ENCODE assay signal across 1 cellular context in the genomic region with DNA sequence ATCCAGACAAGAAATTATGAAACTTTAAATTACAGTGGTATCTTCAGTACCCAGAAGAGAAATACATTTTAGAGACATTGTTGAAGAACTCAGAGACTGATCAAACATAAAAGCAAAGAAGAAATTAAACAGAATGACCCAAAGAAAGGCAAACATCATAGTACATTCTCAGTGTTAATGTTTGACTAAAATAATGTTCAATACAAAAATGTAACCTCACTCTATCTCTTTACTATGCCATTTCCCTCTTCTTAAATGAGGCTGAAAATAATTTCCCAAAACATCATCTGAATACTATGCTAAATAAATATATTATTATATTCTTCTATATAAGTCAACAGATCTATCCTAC.
A peak's percentile ranks its signal among the peaks of the same experiment; 100 is the strongest.
TF ChIP-seq lines count a peak whose summit lies in the region.

No MANE protein-coding gene starts in this region.

TF ChIP-seq in HepG2, 621 proteins besides CTCF, POLR2A, EP300 and RAD21 (continued from another document):
- TF ChIP-seq, protein P1, sequence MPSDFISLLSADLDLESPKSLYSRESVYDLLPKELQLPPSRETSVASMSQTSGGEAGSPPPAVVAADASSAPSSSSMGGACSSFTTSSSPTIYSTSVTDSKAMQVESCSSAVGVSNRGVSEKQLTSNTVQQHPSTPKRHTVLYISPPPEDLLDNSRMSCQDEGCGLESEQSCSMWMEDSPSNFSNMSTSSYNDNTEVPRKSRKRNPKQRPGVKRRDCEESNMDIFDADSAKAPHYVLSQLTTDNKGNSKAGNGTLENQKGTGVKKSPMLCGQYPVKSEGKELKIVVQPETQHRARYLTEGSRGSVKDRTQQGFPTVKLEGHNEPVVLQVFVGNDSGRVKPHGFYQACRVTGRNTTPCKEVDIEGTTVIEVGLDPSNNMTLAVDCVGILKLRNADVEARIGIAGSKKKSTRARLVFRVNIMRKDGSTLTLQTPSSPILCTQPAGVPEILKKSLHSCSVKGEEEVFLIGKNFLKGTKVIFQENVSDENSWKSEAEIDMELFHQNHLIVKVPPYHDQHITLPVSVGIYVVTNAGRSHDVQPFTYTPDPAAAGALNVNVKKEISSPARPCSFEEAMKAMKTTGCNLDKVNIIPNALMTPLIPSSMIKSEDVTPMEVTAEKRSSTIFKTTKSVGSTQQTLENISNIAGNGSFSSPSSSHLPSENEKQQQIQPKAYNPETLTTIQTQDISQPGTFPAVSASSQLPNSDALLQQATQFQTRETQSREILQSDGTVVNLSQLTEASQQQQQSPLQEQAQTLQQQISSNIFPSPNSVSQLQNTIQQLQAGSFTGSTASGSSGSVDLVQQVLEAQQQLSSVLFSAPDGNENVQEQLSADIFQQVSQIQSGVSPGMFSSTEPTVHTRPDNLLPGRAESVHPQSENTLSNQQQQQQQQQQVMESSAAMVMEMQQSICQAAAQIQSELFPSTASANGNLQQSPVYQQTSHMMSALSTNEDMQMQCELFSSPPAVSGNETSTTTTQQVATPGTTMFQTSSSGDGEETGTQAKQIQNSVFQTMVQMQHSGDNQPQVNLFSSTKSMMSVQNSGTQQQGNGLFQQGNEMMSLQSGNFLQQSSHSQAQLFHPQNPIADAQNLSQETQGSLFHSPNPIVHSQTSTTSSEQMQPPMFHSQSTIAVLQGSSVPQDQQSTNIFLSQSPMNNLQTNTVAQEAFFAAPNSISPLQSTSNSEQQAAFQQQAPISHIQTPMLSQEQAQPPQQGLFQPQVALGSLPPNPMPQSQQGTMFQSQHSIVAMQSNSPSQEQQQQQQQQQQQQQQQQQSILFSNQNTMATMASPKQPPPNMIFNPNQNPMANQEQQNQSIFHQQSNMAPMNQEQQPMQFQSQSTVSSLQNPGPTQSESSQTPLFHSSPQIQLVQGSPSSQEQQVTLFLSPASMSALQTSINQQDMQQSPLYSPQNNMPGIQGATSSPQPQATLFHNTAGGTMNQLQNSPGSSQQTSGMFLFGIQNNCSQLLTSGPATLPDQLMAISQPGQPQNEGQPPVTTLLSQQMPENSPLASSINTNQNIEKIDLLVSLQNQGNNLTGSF (CRISPR knock-in tag; IDR thresholded peaks at IDR 0.05), result no peak
- TF ChIP-seq SETDB1 (CRISPR knock-in tag; IDR thresholded peaks at IDR 0.05; ENCODE audit: borderline replicate concordance) (no peak), TOE1 (CRISPR knock-in tag; IDR thresholded peaks at IDR 0.05) (no peak), CREM (IDR thresholded peaks at IDR 0.05) (peak; percentile 7; the same call in 1 of the 2 replicates), CREM (CRISPR knock-in tag; IDR thresholded peaks at IDR 0.05) (no peak), RXRB (CRISPR knock-in tag; IDR thresholded peaks at IDR 0.05; ENCODE audit: borderline replicate concordance) (no peak), HNRNPUL1 (IDR thresholded peaks at IDR 0.05; ENCODE audit: low read depth, low read length) (peak; percentile 61; the same call in 1 of the 2 replicates), SCMH1 (CRISPR knock-in tag; IDR thresholded peaks at IDR 0.05; ENCODE audit: borderline replicate concordance) (no peak)
- TF ChIP-seq, protein P2, sequence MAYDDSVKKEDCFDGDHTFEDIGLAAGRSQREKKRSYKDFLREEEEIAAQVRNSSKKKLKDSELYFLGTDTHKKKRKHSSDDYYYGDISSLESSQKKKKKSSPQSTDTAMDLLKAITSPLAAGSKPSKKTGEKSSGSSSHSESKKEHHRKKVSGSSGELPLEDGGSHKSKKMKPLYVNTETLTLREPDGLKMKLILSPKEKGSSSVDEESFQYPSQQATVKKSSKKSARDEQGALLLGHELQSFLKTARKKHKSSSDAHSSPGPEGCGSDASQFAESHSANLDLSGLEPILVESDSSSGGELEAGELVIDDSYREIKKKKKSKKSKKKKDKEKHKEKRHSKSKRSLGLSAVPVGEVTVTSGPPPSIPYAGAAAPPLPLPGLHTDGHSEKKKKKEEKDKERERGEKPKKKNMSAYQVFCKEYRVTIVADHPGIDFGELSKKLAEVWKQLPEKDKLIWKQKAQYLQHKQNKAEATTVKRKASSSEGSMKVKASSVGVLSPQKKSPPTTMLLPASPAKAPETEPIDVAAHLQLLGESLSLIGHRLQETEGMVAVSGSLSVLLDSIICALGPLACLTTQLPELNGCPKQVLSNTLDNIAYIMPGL (CRISPR knock-in tag; IDR thresholded peaks at IDR 0.05; ENCODE audit: borderline replicate concordance in 1 of 2, low read depth in 1 of 2), result no peak
- TF ChIP-seq, protein P3, sequence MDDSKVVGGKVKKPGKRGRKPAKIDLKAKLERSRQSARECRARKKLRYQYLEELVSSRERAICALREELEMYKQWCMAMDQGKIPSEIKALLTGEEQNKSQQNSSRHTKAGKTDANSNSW (CRISPR knock-in tag; IDR thresholded peaks at IDR 0.05; ENCODE audit: borderline replicate concordance), result no peak
- TF ChIP-seq, protein P4, sequence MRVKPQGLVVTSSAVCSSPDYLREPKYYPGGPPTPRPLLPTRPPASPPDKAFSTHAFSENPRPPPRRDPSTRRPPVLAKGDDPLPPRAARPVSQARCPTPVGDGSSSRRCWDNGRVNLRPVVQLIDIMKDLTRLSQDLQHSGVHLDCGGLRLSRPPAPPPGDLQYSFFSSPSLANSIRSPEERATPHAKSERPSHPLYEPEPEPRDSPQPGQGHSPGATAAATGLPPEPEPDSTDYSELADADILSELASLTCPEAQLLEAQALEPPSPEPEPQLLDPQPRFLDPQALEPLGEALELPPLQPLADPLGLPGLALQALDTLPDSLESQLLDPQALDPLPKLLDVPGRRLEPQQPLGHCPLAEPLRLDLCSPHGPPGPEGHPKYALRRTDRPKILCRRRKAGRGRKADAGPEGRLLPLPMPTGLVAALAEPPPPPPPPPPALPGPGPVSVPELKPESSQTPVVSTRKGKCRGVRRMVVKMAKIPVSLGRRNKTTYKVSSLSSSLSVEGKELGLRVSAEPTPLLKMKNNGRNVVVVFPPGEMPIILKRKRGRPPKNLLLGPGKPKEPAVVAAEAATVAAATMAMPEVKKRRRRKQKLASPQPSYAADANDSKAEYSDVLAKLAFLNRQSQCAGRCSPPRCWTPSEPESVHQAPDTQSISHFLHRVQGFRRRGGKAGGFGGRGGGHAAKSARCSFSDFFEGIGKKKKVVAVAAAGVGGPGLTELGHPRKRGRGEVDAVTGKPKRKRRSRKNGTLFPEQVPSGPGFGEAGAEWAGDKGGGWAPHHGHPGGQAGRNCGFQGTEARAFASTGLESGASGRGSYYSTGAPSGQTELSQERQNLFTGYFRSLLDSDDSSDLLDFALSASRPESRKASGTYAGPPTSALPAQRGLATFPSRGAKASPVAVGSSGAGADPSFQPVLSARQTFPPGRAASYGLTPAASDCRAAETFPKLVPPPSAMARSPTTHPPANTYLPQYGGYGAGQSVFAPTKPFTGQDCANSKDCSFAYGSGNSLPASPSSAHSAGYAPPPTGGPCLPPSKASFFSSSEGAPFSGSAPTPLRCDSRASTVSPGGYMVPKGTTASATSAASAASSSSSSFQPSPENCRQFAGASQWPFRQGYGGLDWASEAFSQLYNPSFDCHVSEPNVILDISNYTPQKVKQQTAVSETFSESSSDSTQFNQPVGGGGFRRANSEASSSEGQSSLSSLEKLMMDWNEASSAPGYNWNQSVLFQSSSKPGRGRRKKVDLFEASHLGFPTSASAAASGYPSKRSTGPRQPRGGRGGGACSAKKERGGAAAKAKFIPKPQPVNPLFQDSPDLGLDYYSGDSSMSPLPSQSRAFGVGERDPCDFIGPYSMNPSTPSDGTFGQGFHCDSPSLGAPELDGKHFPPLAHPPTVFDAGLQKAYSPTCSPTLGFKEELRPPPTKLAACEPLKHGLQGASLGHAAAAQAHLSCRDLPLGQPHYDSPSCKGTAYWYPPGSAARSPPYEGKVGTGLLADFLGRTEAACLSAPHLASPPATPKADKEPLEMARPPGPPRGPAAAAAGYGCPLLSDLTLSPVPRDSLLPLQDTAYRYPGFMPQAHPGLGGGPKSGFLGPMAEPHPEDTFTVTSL (CRISPR knock-in tag; IDR thresholded peaks at IDR 0.05; ENCODE audit: borderline replicate concordance), result peak; percentile 37; the same call in 1 of the 2 replicates
